Comparison of ENCODE assay signal across 25 cellular contexts in the genomic region with DNA sequence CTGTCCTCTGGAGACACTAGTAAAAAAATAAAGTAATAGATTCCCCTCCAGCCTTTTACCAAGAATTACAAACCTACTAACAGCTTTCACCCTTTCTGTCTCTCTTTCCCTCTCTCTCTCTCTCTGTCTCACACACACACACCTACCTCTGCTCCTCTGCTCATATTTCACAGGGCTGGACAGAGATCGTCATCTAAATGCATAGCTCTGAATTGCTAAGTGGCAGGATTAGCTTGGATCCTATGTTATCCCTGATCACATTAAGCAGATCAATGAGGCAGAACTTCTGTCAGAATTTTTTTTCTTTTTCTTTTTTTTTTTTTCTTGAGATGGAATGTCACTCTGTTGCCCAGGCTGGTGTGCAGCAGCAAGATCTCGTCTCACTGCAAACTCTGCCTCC. TPM values are rescaled to one million over a fixed set of nuclear protein-coding genes. Genes with fewer than 3 reads are reported as not detected.
DNase-seq lines count a peak whose midpoint lies in the region; ATAC-seq and TF ChIP-seq lines count a peak whose summit lies in the region.
"Had no signal": no experiment of that assay in that cellular context is flagged by ENCODE, and none has a peak within 500 bp of the region (broad histone marks: within the 10 kb centered on the region; RNA-seq: fewer than 3 reads in every experiment).

No MANE protein-coding gene starts in this region.

- H3K27ac ChIP-seq in esophagus squamous epithelium: no peak overlapping the region
- H3K27ac ChIP-seq in colonic mucosa: no peak overlapping the region
- H3K27ac ChIP-seq: dorsolateral prefrontal cortex, epithelial cell of prostate, hepatocyte, Peyer's patch, SJCRH30, thoracic aorta, VCaP had no signal

- no peaks in the 10 kb centered on the region for H3K27me3 Mint-ChIP-seq in activated naive CD4-positive, alpha-beta T cell treated with anti-CD3 and anti-CD28 coated beads for 36 hours (ENCODE audit: low read depth)
- no peaks in the 10 kb centered on the region for H3K27me3 Mint-ChIP-seq in activated naive CD8-positive, alpha-beta T cell treated with anti-CD3 and anti-CD28 coated beads for 36 hours
- H3K27me3 Mint-ChIP-seq in progenitor cell of endocrine pancreas: no peaks in the 10 kb centered on the region

- no peak for DNase-seq in activated naive CD4-positive, alpha-beta T cell treated with anti-CD3 and anti-CD28 coated beads for 36 hours
- DNase-seq in activated naive CD4-positive, alpha-beta T cell treated with anti-CD3 and anti-CD28 coated beads, Interleukin-2, amount 50 U/mL, for 72 hours (ENCODE audit: low spot score in 2 of 2): no peak
- peak; percentile 38 for DNase-seq in NCI-H524 treated with DMSO at 0.1 percent for 48 hours (lab: John Stamatoyannopoulos, UW)
- DNase-seq in activated naive CD8-positive, alpha-beta T cell treated with anti-CD3 and anti-CD28 coated beads for 36 hours: no peak
- no peak for DNase-seq in progenitor cell of endocrine pancreas (ENCODE audit: low spot score, unreplicated experiment)
- no peak for DNase-seq in esophagus squamous epithelium (lab: John Stamatoyannopoulos, UW)
- no peak for DNase-seq in colonic mucosa
- DNase-seq: amniotic stem cell, C1 segment of cervical spinal cord, DMS79, dorsolateral prefrontal cortex, foreskin fibroblast, MG63, NCI-H1436, NCI-H2171 treated with DMSO at 0.1 percent for 48 hours, NCI-H774, Peyer's patch, right cardiac atrium, SJCRH30 had no signal

- peaks cover 75% of the 10 kb centered on the region for H3K4me1 Mint-ChIP-seq in activated naive CD4-positive, alpha-beta T cell treated with anti-CD3 and anti-CD28 coated beads for 36 hours (ENCODE audit: low read depth)
- peaks cover 67% of the 10 kb centered on the region for H3K4me1 Mint-ChIP-seq in activated naive CD8-positive, alpha-beta T cell treated with anti-CD3 and anti-CD28 coated beads for 36 hours
- peaks cover 2% of the 10 kb centered on the region for H3K4me1 Mint-ChIP-seq in progenitor cell of endocrine pancreas (ENCODE audit: low read depth)

- H3K4me1 ChIP-seq in esophagus squamous epithelium (no peaks in the 10 kb centered on the region), colonic mucosa (no peaks in the 10 kb centered on the region)
- H3K4me1 ChIP-seq: Peyer's patch, SJCRH30 had no signal

- WGBS in esophagus squamous epithelium, 2 donors: 76% methylated on average over 1 of the region's 2 CpGs; no CpG with 5 or more reads in 1 of the 2 donors

- TF ChIP-seq CTCF in progenitor cell of endocrine pancreas (IDR thresholded peaks at IDR 0.05; ENCODE audit: unreplicated experiment) (no peak), esophagus squamous epithelium (IDR thresholded peaks at IDR 0.05) (no peak), colonic mucosa (IDR thresholded peaks at IDR 0.05) (no peak)

- no peak overlapping the region for H3K4me3 ChIP-seq in esophagus squamous epithelium
- no peak overlapping the region for H3K4me3 ChIP-seq in colonic mucosa
- H3K4me3 ChIP-seq: dorsolateral prefrontal cortex, GM12878, hepatocyte, MG63, Peyer's patch, SJCRH30, thoracic aorta had no signal

- H3K9me3 Mint-ChIP-seq in activated naive CD4-positive, alpha-beta T cell treated with anti-CD3 and anti-CD28 coated beads for 36 hours: no peaks in the 10 kb centered on the region
- peaks cover 5 to 9% of the 10 kb centered on the region in 2 donors for H3K9me3 Mint-ChIP-seq in activated naive CD4-positive, alpha-beta T cell treated with anti-CD3 and anti-CD28 coated beads, Interleukin-2, amount 50 U/mL, for 72 hours
- H3K9me3 Mint-ChIP-seq in activated naive CD8-positive, alpha-beta T cell treated with anti-CD3 and anti-CD28 coated beads for 36 hours: no peaks in the 10 kb centered on the region
- no peaks in the 10 kb centered on the region for H3K9me3 Mint-ChIP-seq in progenitor cell of endocrine pancreas (ENCODE audit: low read depth)

- intact Hi-C loops in activated naive CD4-positive, alpha-beta T cell treated with anti-CD3 and anti-CD28 coated beads for 36 hours (cut with micrococcal nuclease): no loop called here
- intact Hi-C loops in esophagus squamous epithelium (cut with DNase I) (no loop called here), colonic mucosa (cut with DNase I) (loop anchor here (10.0 kb wide), 1 partner anchor 49 kb away; no protein-coding TSS in a partner anchor)

- H3K27me3 ChIP-seq in esophagus squamous epithelium (no peaks in the 10 kb centered on the region), colonic mucosa (no peaks in the 10 kb centered on the region)
- H3K27me3 ChIP-seq: dorsolateral prefrontal cortex, hepatocyte, MG63, Peyer's patch, SJCRH30 had no signal

- H3K9ac ChIP-seq in colonic mucosa (ENCODE audit: low read depth in 2 of 2, low read length in 2 of 2): no peak overlapping the region

- H3K36me3 ChIP-seq in esophagus squamous epithelium (peaks cover 0 to 7% (median 0%) of the 10 kb centered on the region in 3 donors), colonic mucosa (no peaks in the 10 kb centered on the region)
- H3K36me3 ChIP-seq: MG63, SJCRH30, thoracic aorta had no signal

- no peak for ATAC-seq in activated naive CD4-positive, alpha-beta T cell treated with anti-CD3 and anti-CD28 coated beads, Interleukin-2, amount 50 U/mL, for 72 hours
- ATAC-seq in HG03025 (IDR thresholded peaks at IDR 0.05; ENCODE audit: low FRiP score, unreplicated experiment): no peak
- ATAC-seq: GM12878, right cardiac atrium had no signal

- no peak for TF ChIP-seq POLR2A in esophagus squamous epithelium (IDR thresholded peaks at IDR 0.05)

- H3K36me3 Mint-ChIP-seq in activated naive CD4-positive, alpha-beta T cell treated with anti-CD3 and anti-CD28 coated beads for 36 hours (ENCODE audit: low read depth): peaks cover 5% of the 10 kb centered on the region
- peaks cover 15 to 17% of the 10 kb centered on the region in 2 donors for H3K36me3 Mint-ChIP-seq in activated naive CD4-positive, alpha-beta T cell treated with anti-CD3 and anti-CD28 coated beads, Interleukin-2, amount 50 U/mL, for 72 hours
- H3K36me3 Mint-ChIP-seq in activated naive CD8-positive, alpha-beta T cell treated with anti-CD3 and anti-CD28 coated beads for 36 hours: peaks cover 26% of the 10 kb centered on the region
- peaks cover 2% of the 10 kb centered on the region for H3K36me3 Mint-ChIP-seq in progenitor cell of endocrine pancreas (ENCODE audit: insufficient read depth)

- H3K9me3 ChIP-seq in esophagus squamous epithelium (no peaks in the 10 kb centered on the region), colonic mucosa (no peaks in the 10 kb centered on the region)
- H3K9me3 ChIP-seq: MG63, Peyer's patch, SJCRH30, thoracic aorta had no signal

- no peak overlapping the region for H3K4me3 Mint-ChIP-seq in activated naive CD4-positive, alpha-beta T cell treated with anti-CD3 and anti-CD28 coated beads for 36 hours
- H3K4me3 Mint-ChIP-seq in activated naive CD8-positive, alpha-beta T cell treated with anti-CD3 and anti-CD28 coated beads for 36 hours: no peak overlapping the region
- H3K4me3 Mint-ChIP-seq in progenitor cell of endocrine pancreas (ENCODE audit: low read depth): no peak overlapping the region

- H3K27ac Mint-ChIP-seq in activated naive CD4-positive, alpha-beta T cell treated with anti-CD3 and anti-CD28 coated beads for 36 hours: peak overlapping the region; percentile 66
- peak overlapping the region in 1 of 2 donors; percentile 17 for H3K27ac Mint-ChIP-seq in activated naive CD4-positive, alpha-beta T cell treated with anti-CD3 and anti-CD28 coated beads, Interleukin-2, amount 50 U/mL, for 72 hours
- peak overlapping the region; percentile 52 for H3K27ac Mint-ChIP-seq in activated naive CD8-positive, alpha-beta T cell treated with anti-CD3 and anti-CD28 coated beads for 36 hours
- H3K27ac Mint-ChIP-seq in progenitor cell of endocrine pancreas: peak overlapping the region; percentile 54

- CTCF ChIA-PET in activated naive CD4-positive, alpha-beta T cell treated with anti-CD3 and anti-CD28 coated beads for 36 hours (lab: Charles Lee): interaction anchor here (0.6 to 1.8 kb wide), 7 partner anchors 10 to 247 kb away, joined by 3 to 6 read pairs (median 3); partner anchors contain the start of gene NEMF

RNA-seq across cellular contexts. Expression of gene VCPKMT, which starts 22.9 kb away (rescaled TPM):
- 10 to 100 TPM in 1 of 2 experiments, 1 to 10 TPM in 1; 9.6 to 10.5 TPM for total RNA-seq in activated naive CD4-positive, alpha-beta T cell treated with anti-CD3 and anti-CD28 coated beads for 36 hours
- 10 to 100 TPM in 1 of 2 donors, 1 to 10 TPM in 1; 6.9 to 18.8 TPM for total RNA-seq in activated naive CD4-positive, alpha-beta T cell treated with anti-CD3 and anti-CD28 coated beads, Interleukin-2, amount 50 U/mL, for 72 hours
- total RNA-seq in activated naive CD8-positive, alpha-beta T cell treated with anti-CD3 and anti-CD28 coated beads for 36 hours: 10 to 100 TPM; 13.3 to 14.3 TPM
- total RNA-seq in progenitor cell of endocrine pancreas: 11.9 and 14.6 TPM in 2 replicates
- 1 to 10 TPM; 3.9 to 8.6 (median 4.8) TPM for total RNA-seq in esophagus squamous epithelium
- 1 to 10 TPM; 4.6 to 6.7 TPM for total RNA-seq in colonic mucosa
